Comparison of ENCODE assay signal across 1 cellular context in the genomic region with DNA sequence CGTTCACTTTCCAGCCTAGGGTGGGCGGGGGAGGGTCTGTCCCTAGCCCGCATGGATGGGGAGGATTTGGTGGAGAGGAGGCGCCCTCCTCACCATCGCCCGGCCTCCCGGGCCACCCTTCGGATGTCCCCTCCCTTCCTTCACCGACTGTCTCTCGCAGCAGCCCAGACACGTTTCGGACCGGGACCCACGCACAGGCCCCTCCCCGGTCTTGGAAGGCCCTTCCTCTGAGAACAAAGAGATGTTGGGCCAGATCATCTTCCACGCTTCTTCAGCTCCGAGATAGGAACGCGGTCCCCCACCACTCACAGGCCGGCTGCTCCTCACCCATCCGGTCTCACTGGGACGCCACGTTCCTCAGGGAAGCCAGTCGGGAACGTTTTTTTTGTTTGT.
TF ChIP-seq lines count a peak whose summit lies in the region.

No MANE protein-coding gene starts in this region.

TF ChIP-seq in endothelial cell of umbilical vein, 7 proteins besides CTCF, POLR2A, EP300 and RAD21:
- TF ChIP-seq FOS (IDR thresholded peaks at IDR 0.05; ENCODE audit: borderline replicate concordance, insufficient read depth, low read length) = no peak
- TF ChIP-seq, protein P1, sequence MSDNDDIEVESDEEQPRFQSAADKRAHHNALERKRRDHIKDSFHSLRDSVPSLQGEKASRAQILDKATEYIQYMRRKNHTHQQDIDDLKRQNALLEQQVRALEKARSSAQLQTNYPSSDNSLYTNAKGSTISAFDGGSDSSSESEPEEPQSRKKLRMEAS (IDR thresholded peaks at IDR 0.05; ENCODE audit: insufficient read depth, insufficient read length) = no peak
- no peak for TF ChIP-seq GATA2 (IDR thresholded peaks at IDR 0.05; ENCODE audit: insufficient read depth, insufficient read length, low read depth, low read length)
- TF ChIP-seq JUN (IDR thresholded peaks at IDR 0.05; ENCODE audit: borderline replicate concordance, insufficient read depth, insufficient read length, low read depth) = no peak
